Comparison of ENCODE assay signal across 6 cellular contexts in genomic region chr11:30202989-30203388, GRCh38. TPM values are rescaled to one million over a fixed set of nuclear protein-coding genes. Genes with fewer than 3 reads are reported as not detected.
"Had no signal": no experiment of that assay in that cellular context is flagged by ENCODE, and none has a peak within 500 bp of the region (broad histone marks: within the 10 kb centered on the region; RNA-seq: fewer than 3 reads in every experiment).

No MANE protein-coding gene starts in this region.

RNA-seq across cellular contexts. Expression of gene FSHB, which starts 27.8 kb away (rescaled TPM):
- polyA plus RNA-seq: endothelial cell of umbilical vein, esophagus, fibroblast of lung, foreskin keratinocyte, heart left ventricle, heart right ventricle had no signal
